Comparison of ENCODE assay signal across 8 cellular contexts in the genomic region with DNA sequence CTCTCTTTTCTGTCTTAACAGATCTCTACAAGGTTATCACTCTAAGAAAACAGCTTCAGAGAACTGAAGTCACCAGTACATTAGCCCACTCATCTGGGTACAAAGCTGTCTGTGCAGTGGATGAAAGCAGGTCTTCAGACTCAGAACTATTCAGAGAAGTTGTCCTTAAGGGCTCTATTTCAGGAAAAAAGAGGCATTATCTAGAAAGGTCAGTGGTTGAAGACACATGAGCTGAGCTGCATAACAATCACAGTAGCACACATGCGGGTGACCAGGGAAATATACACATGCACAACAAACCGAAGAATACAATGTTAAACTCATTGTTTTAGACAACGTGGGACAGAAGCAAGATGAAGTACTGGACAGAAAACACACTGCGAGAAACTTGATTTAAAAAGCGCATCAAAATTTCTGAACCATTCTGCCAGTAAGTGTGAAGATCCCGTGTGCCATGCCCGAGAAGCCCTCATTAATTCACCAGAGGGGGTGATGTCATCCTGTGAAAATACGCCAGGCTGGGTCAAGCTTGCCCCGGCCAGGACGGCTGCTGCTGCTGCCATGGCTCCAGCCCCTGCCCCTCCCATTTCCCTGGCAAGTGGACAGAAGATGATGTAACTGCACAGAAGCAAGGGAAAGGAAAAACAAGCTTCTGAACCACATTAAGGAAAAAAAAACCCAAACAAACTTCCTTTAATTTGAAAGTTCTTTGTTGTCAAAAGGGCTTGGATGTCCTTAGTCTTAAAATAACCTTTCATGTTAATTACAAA. TPM values are rescaled to one million over a fixed set of nuclear protein-coding genes. Genes with fewer than 3 reads are reported as not detected.
DNase-seq lines count a peak whose midpoint lies in the region; ATAC-seq lines count a peak whose summit lies in the region.

No MANE protein-coding gene starts in this region.

- peak overlapping the region in 1 of 2 donors; percentile 17 for H3K4me3 ChIP-seq in muscle layer of colon (ENCODE audit: low read depth in 1 of 2, low read length in 2 of 2)

- H3K4me1 ChIP-seq in muscle layer of colon (ENCODE audit: insufficient read depth, low read length), result peaks cover 35% of the 10 kb centered on the region

- H3K9ac ChIP-seq in muscle layer of colon (ENCODE audit: low read length), result peak overlapping the region; percentile 40

- H3K27ac ChIP-seq in muscle layer of colon (ENCODE audit: low read depth, low read length), result peak overlapping the region; percentile 73

- peak; percentile 71 for DNase-seq in DMS153 (lab: John Stamatoyannopoulos, UW)
- DNase-seq in RPMI7951 (ENCODE audit: low read depth), result peak; percentile 91
- no peak for DNase-seq in activated CD4-positive, alpha-beta T cell treated with anti-CD3 and anti-CD28 coated beads, Interleukin-2, amount 50 U/mL, for 4 hours

- H3K9me3 ChIP-seq in muscle layer of colon (ENCODE audit: low read length), result no peaks in the 10 kb centered on the region

- peak; percentile 90 for ATAC-seq in esophagus mucosa
- no peak for ATAC-seq in HG03139 (IDR thresholded peaks at IDR 0.05; ENCODE audit: unreplicated experiment)
- no peak for ATAC-seq in HG02884 (IDR thresholded peaks at IDR 0.05; ENCODE audit: unreplicated experiment)
- ATAC-seq in HG03442 (IDR thresholded peaks at IDR 0.05; ENCODE audit: unreplicated experiment), result no peak

- H3K27me3 ChIP-seq in muscle layer of colon (ENCODE audit: control insufficient read depth in 1 of 2, insufficient read depth in 2 of 2, low read length in 2 of 2), result no peaks in the 10 kb centered on the region

- peaks cover 33% of the 10 kb centered on the region for H3K36me3 ChIP-seq in muscle layer of colon (ENCODE audit: insufficient read depth, low read length)

RNA-seq across cellular contexts. Expression of a gene that starts 10.1 kb away (rescaled TPM):
- 60.1 and 63.3 TPM in 2 replicates for total RNA-seq in RPMI7951 (2014; rRNA removed; shearing (Covaris generic))
- 69.4 TPM for total RNA-seq in esophagus mucosa

RNA-seq across cellular contexts. Expression of a gene that starts 44.8 kb away (rescaled TPM):
- total RNA-seq in RPMI7951 (2014; rRNA removed; shearing (Covaris generic)), result 20.5 and 22.4 TPM in 2 replicates
- total RNA-seq in esophagus mucosa, result 13.1 TPM

Comparison
In these comparisons a context has a peak if more than half of its experiments do, and no peak if none do; other contexts are left out.
1. DNase-seq: peak in DMS153 (single experiment) and RPMI7951 (single experiment); none in activated CD4-positive, alpha-beta T cell treated with anti-CD3 and anti-CD28 coated beads, Interleukin-2, amount 50 U/mL, for 4 hours (0 of 2).